Comparison of ENCODE assay signal across 8 cellular contexts in genomic region chr10:119478111-119479047, GRCh38.
A peak's percentile ranks its signal among the peaks of the same experiment; 100 is the strongest.
DNase-seq lines count a peak whose midpoint lies in the region; ATAC-seq, FAIRE-seq and TF ChIP-seq lines count a peak whose summit lies in the region.

No MANE protein-coding gene starts in this region.

- intact Hi-C loops in lower leg skin (cut with DNase I; ENCODE audit: low total_unique reads): no loop called here

- no peak for TF ChIP-seq CTCF in lower leg skin (IDR thresholded peaks at IDR 0.05)

- 53 to 63% methylated on average over 8 of the region's 8 CpGs for WGBS in lower leg skin, 2 donors

- no peaks in the 10 kb centered on the region for H3K27me3 ChIP-seq in Karpas-422 (ENCODE audit: low read length)

- no peaks in the 10 kb centered on the region for H3K9me2 ChIP-seq in Karpas-422 (replicated peaks; ENCODE audit: insufficient read depth, low read length)

- peaks cover 4% of the 10 kb centered on the region for H3K9me3 Mint-ChIP-seq in memory B cell

- H3K36me3 ChIP-seq in Karpas-422 (ENCODE audit: insufficient read depth, low read length): no peaks in the 10 kb centered on the region

- peak overlapping the region; percentile 77 for H3K9ac ChIP-seq in Karpas-422 (ENCODE audit: low read length)

- DNase-seq in Karpas-422: peak; percentile 95
- peak; percentile 25 to 44 for DNase-seq in memory B cell (ENCODE audit: low spot score in 2 of 2)
- no peak for DNase-seq in A172 (ENCODE audit: low spot score)
- DNase-seq in RCC 7860 (ENCODE audit: low spot score): no peak
- DNase-seq in NCI-H1105 treated with DMSO at 0.1 percent for 48 hours (lab: John Stamatoyannopoulos, UW): no peak
- no peak for DNase-seq in lower leg skin (ENCODE audit: low spot score in 2 of 2)

- TF ChIP-seq POLR2A in lower leg skin (IDR thresholded peaks at IDR 0.05): no peak

- peaks cover 22% of the 10 kb centered on the region for H3K4me1 Mint-ChIP-seq in memory B cell

- no peaks in the 10 kb centered on the region for H3K79me2 ChIP-seq in Karpas-422 (ENCODE audit: low read length)

- H3K4me3 ChIP-seq in Karpas-422 (ENCODE audit: low read length) (peak overlapping the region; percentile 72), lower leg skin (ENCODE audit: low read depth, poor library complexity, severe bottlenecking) (no peak overlapping the region)

- no peaks in the 10 kb centered on the region for H4K20me1 ChIP-seq in Karpas-422 (ENCODE audit: insufficient read depth, low read depth, low read length)

- H3K4me2 ChIP-seq in Karpas-422 (ENCODE audit: low read depth, low read length, poor library complexity, severe bottlenecking): peak overlapping the region; percentile 99

- no peaks in the 10 kb centered on the region for H3K36me3 Mint-ChIP-seq in memory B cell

- peaks cover 52% of the 10 kb centered on the region for H3K4me1 ChIP-seq in Karpas-422 (ENCODE audit: low read length)

- H3K4me3 Mint-ChIP-seq in memory B cell: peak overlapping the region; percentile 67

- peak overlapping the region; percentile 53; the same call in 1 of the 2 replicates for H2AFZ ChIP-seq in Karpas-422 (ENCODE audit: low read length)

- H3K9me3 ChIP-seq in Karpas-422 (ENCODE audit: low read length): no peaks in the 10 kb centered on the region

- peak overlapping the region; percentile 99 for H3K27ac ChIP-seq in Karpas-422 (ENCODE audit: low read length)

- peak overlapping the region; percentile 71 for H3K27ac Mint-ChIP-seq in memory B cell

- peak; percentile 84 for ATAC-seq in GM18867 (IDR thresholded peaks at IDR 0.05; ENCODE audit: unreplicated experiment)
- ATAC-seq in GM21825 (IDR thresholded peaks at IDR 0.05; ENCODE audit: unreplicated experiment): peak; percentile 84
- ATAC-seq in memory B cell (ENCODE audit: low read depth): peak; percentile 91

- peaks cover 1% of the 10 kb centered on the region for H3K27me3 Mint-ChIP-seq in memory B cell

- FAIRE-seq in RCC 7860 (lab: Jason Lieb, UNC): no peak

Comparison
In these comparisons a context has a peak if more than half of its experiments do, and no peak if none do; other contexts are left out.
1. DNase-seq: peak in Karpas-422 (single experiment) and memory B cell (2 of 2); none in A172 (single experiment), RCC 7860 (single experiment), NCI-H1105 treated with DMSO at 0.1 percent for 48 hours (single experiment) and lower leg skin (0 of 2).
2. Peak in every context shown above with its lines, with median percentiles within 50 percentile points of each other: ATAC-seq.